ENCODE assay signal across 23 cellular contexts in genomic region chr18:76834379-76834778, GRCh38. TPM values are rescaled to one million over a fixed set of nuclear protein-coding genes. Genes with fewer than 3 reads are reported as not detected.
DNase-seq lines count a peak whose midpoint lies in the region; ATAC-seq, FAIRE-seq and TF ChIP-seq lines count a peak whose summit lies in the region.
"Had no signal": no experiment of that assay in that cellular context is flagged by ENCODE, and none has a peak within 500 bp of the region (broad histone marks: within the 10 kb centered on the region; RNA-seq: fewer than 3 reads in every experiment).

No MANE protein-coding gene starts in this region.

- CTCF ChIA-PET in K562 (lab: Yijun Ruan, JAX; ENCODE audit: low intra/inter-chr PET ratio) (no interaction called here), PC-9 (lab: Charles Lee) (no interaction called here)

- no peaks in the 10 kb centered on the region for H3K9me2 ChIP-seq in PC-9 (ENCODE audit: insufficient read depth)

- no peak for TF ChIP-seq RAD21 in K562 (CRISPR knock-in tag; conservative IDR thresholded peaks at IDR 0.05 in 1 of 2, IDR thresholded peaks at IDR 0.05 in 1 of 2)

- no peak for TF ChIP-seq POLR2A in K562 (conservative IDR thresholded peaks at IDR 0.05)
- no peak for TF ChIP-seq POLR2A in stomach (IDR thresholded peaks at IDR 0.05)

- no peaks in the 10 kb centered on the region for H3K36me3 ChIP-seq in K562 (ENCODE audit: control insufficient read depth, insufficient read depth, low read length)
- H3K36me3 ChIP-seq in stomach = no peaks in the 10 kb centered on the region
- no peaks in the 10 kb centered on the region for H3K36me3 ChIP-seq in PC-9 (ENCODE audit: low read depth)
- H3K36me3 ChIP-seq: BE2C had no signal

- POLR2A ChIA-PET in K562 (lab: Yijun Ruan, JAX) = no interaction called here
- POLR2A ChIA-PET in PC-9 (lab: Charles Lee; ENCODE audit: unreplicated experiment) = no interaction called here

- no peak for TF ChIP-seq EP300 in K562 (IDR thresholded peaks at IDR 0.05; ENCODE audit: low read length)
- no peak for TF ChIP-seq EP300 in stomach (IDR thresholded peaks at IDR 0.05)

- FAIRE-seq in GM19239 (lab: Jason Lieb, UNC) (peak; percentile 33), K562 (lab: Jason Lieb, UNC) (peak; percentile 84)
- FAIRE-seq: A549, GM12891, GM18507 had no signal

- intact Hi-C loops in K562 (cut with micrococcal nuclease) (no loop called here), stomach (cut with DNase I; ENCODE audit: low total_unique reads) (no loop called here), PC-9 (cut with micrococcal nuclease; ENCODE audit: unreplicated experiment) (no loop called here)

- peaks cover 0 to 10% of the 10 kb centered on the region in 2 experiments; a peak in 3 of 5 replicates for H3K4me1 ChIP-seq in K562 (replicated peaks in 1 of 2; ENCODE audit: control insufficient read depth in 2 of 2, insufficient read depth in 2 of 2, low read length in 2 of 2)
- peaks cover 12 to 66% (median 35%) of the 10 kb centered on the region in 4 donors for H3K4me1 ChIP-seq in stomach
- H3K4me1 ChIP-seq in PC-9 (replicated peaks; ENCODE audit: insufficient read depth) = peaks cover 19% of the 10 kb centered on the region
- H3K4me1 ChIP-seq: BE2C; BLaER1 treated with 17β-estradiol and CSF1 and Interleukin-3, amounts not matched to agents 10 nM and 100 nM had no signal

- peak overlapping the region; percentile 83 for H3K27ac ChIP-seq in K562 (ENCODE audit: extremely low read depth, low read depth, low read length)
- H3K27ac ChIP-seq in stomach = peak overlapping the region in 3 of 5 donors; percentile 2 to 39 (median 10)
- no peak overlapping the region for H3K27ac ChIP-seq in PC-9
- H3K27ac ChIP-seq: A549; BLaER1 treated with 17β-estradiol and CSF1 and Interleukin-3, amounts not matched to agents 10 nM and 100 nM had no signal

- peak overlapping the region; percentile 32 for H3K4me3 ChIP-seq in K562
- no peak overlapping the region for H3K4me3 ChIP-seq in stomach
- H3K4me3 ChIP-seq in PC-9 = no peak overlapping the region
- H3K4me3 ChIP-seq: A549; BLaER1 treated with 17β-estradiol and CSF1 and Interleukin-3, amounts not matched to agents 10 nM and 100 nM had no signal

- H3K9me1 ChIP-seq in K562 (ENCODE audit: control insufficient read depth, insufficient read depth, low read length) = no peaks in the 10 kb centered on the region

- 11% methylated on average over 6 of the region's 6 CpGs for WGBS in K562 (ENCODE audit: insufficient coverage, low coverage, missing lambda C conversion rate)
- WGBS in stomach, 5 donors = 55 to 77% (median 68%) methylated on average over 6 of the region's 6 CpGs

- peak overlapping the region; percentile 79 for H3K4me2 ChIP-seq in K562 (ENCODE audit: insufficient read depth, low read length)
- H3K4me2 ChIP-seq in PC-9 = no peak overlapping the region
- H3K4me2 ChIP-seq: BLaER1 treated with 17β-estradiol and CSF1 and Interleukin-3, amounts not matched to agents 10 nM and 100 nM had no signal

- TF ChIP-seq CTCF in K562 (IDR thresholded peaks at IDR 0.05 in 2 of 3, conservative IDR thresholded peaks at IDR 0.05 in 1 of 3; ENCODE audit: insufficient read depth in 2 of 3, low read depth in 1 of 3, low read length in 3 of 3) (no peak), stomach (IDR thresholded peaks at IDR 0.05) (no peak), PC-9 (conservative IDR thresholded peaks at IDR 0.05) (no peak)

- H3F3A ChIP-seq in PC-9 (ENCODE audit: insufficient read depth, low read depth) = 0 out of 2 replicates have a peak, but pooled peaks cover 3% of the 10 kb centered on the region

- DNase-seq in GM19239 (ENCODE audit: insufficient read length, low spot score) (no peak), T-helper 17 cell (no peak), K562 (ENCODE audit: extremely low read depth in 1 of 4, low spot score in 3 of 4) (peak in 1 of 4 experiments; percentile 55), stomach (no peak), NCI-H2081 treated with DMSO at 0.1 percent for 48 hours (lab: John Stamatoyannopoulos, UW) (no peak), PC-9 (no peak)
- DNase-seq in stimulated activated naive CD4-positive, alpha-beta T cell (lab: John Stamatoyannopoulos, UW) = no peak
- DNase-seq: 8988T; ACHN; AML-193; BE2C; CD4-positive, alpha-beta T cell; CD8-positive, alpha-beta memory T cell; DMS53; DMS79 treated with DMSO at 0.1 percent for 48 hours; GF-D8; H9 had no signal

- peak overlapping the region; percentile 52 for H2AFZ ChIP-seq in K562 (ENCODE audit: low read depth, low read length)
- H2AFZ ChIP-seq in PC-9 = no peak overlapping the region

- ATAC-seq in T-helper 17 cell (no peak), K562 (peak; percentile 71)
- ATAC-seq: A549, HCT116 had no signal

- peak overlapping the region in 1 of 2 experiments; percentile 61; a peak in 2 of 4 replicates for H3K9ac ChIP-seq in K562 (ENCODE audit: insufficient read depth in 1 of 2, low read depth in 2 of 2, low read length in 2 of 2)
- H3K9ac ChIP-seq: BLaER1 treated with 17β-estradiol and CSF1 and Interleukin-3, amounts not matched to agents 10 nM and 100 nM had no signal

- H4K20me1 ChIP-seq in K562 (replicated peaks; ENCODE audit: control insufficient read depth, insufficient read depth, low read length) = peaks cover 4% of the 10 kb centered on the region; the same call in 1 of the 2 replicates
- H4K20me1 ChIP-seq in PC-9 (ENCODE audit: insufficient read depth) = no peaks in the 10 kb centered on the region; the same call in 1 of the 2 replicates

- peaks cover 65% of the 10 kb centered on the region for H3K79me2 ChIP-seq in K562 (ENCODE audit: control insufficient read depth, insufficient read depth, low read length)
- H3K79me2 ChIP-seq in PC-9 (ENCODE audit: low read depth) = peaks cover 73% of the 10 kb centered on the region

- in situ Hi-C loops in K562 (cut with MboI) = no loop called here

- H3K4me3 Mint-ChIP-seq in T-helper 17 cell = no peak overlapping the region
- H3K4me3 Mint-ChIP-seq: CD14-positive monocyte; CD4-positive, alpha-beta T cell; CD8-positive, alpha-beta memory T cell; H9 had no signal

- H3K27me3 ChIP-seq in K562 (ENCODE audit: control insufficient read depth in 2 of 2, insufficient read depth in 2 of 2, low read length in 2 of 2) (no peaks in the 10 kb centered on the region), stomach (no peaks in the 10 kb centered on the region), PC-9 (ENCODE audit: insufficient read depth, low read depth) (no peaks in the 10 kb centered on the region)
- H3K27me3 ChIP-seq: BE2C; BLaER1 treated with 17β-estradiol and CSF1 and Interleukin-3, amounts not matched to agents 10 nM and 100 nM had no signal

- H3K27me3 Mint-ChIP-seq in T-helper 17 cell = no peaks in the 10 kb centered on the region
- H3K27me3 Mint-ChIP-seq: CD4-positive, alpha-beta T cell; CD8-positive, alpha-beta memory T cell had no signal

- no peaks in the 10 kb centered on the region for H3K9me3 ChIP-seq in T-helper 17 cell (ENCODE audit: control insufficient read depth, low read length, poor library complexity, severe bottlenecking)
- H3K9me3 ChIP-seq in K562 (replicated peaks; ENCODE audit: control insufficient read depth, insufficient read depth, low read depth, low read length) = no peaks in the 10 kb centered on the region
- H3K9me3 ChIP-seq in stomach = no peaks in the 10 kb centered on the region
- no peaks in the 10 kb centered on the region for H3K9me3 ChIP-seq in PC-9 (ENCODE audit: insufficient read depth, low read depth)
- H3K9me3 ChIP-seq: A549, BE2C had no signal

- H3K4me1 Mint-ChIP-seq in T-helper 17 cell = peaks cover 33% of the 10 kb centered on the region
- H3K4me1 Mint-ChIP-seq: CD14-positive monocyte had no signal

- H3K27ac Mint-ChIP-seq in T-helper 17 cell = peak overlapping the region; percentile 14
- H3K27ac Mint-ChIP-seq: CD14-positive monocyte; CD4-positive, alpha-beta T cell; CD8-positive, alpha-beta memory T cell had no signal

- BruUV-seq in K562 (replicated peaks; lab: Mats Ljungman, UMichigan) (no TSS peak), PC-9 (replicated peaks; lab: Mats Ljungman, UMichigan) (no TSS peak)

- H3K36me3 Mint-ChIP-seq in T-helper 17 cell (ENCODE audit: low read depth) = no peaks in the 10 kb centered on the region

TF ChIP-seq in K562, 482 proteins besides CTCF, POLR2A, EP300 and RAD21 (continues in another document):
- TF ChIP-seq NFRKB (IDR thresholded peaks at IDR 0.05; ENCODE audit: low read depth) (0 out of 2 replicates have a peak, but pooled peaks have one; percentile 32), ZNF778 (CRISPR knock-in tag; IDR thresholded peaks at IDR 0.05) (no peak), MAFF (IDR thresholded peaks at IDR 0.05; ENCODE audit: low read length) (no peak), WHSC1 (IDR thresholded peaks at IDR 0.05; ENCODE audit: low read length) (no peak), SNRNP70 (optimal IDR thresholded peaks at IDR 0.05; ENCODE audit: low read depth, low read length) (no peak), ZNF589 (CRISPR knock-in tag; IDR thresholded peaks at IDR 0.05; ENCODE audit: low read depth) (no peak), ZNF140 (CRISPR knock-in tag; IDR thresholded peaks at IDR 0.05) (no peak), CBFA2T3 (IDR thresholded peaks at IDR 0.05) (peak; percentile 60), RBBP5 (IDR thresholded peaks at IDR 0.05; ENCODE audit: borderline replicate concordance, insufficient read depth, low read length, poor library complexity, severe bottlenecking) (no peak)

RNA-seq across cellular contexts. Expression of gene ZNF236, which starts 12.0 kb away (rescaled TPM):
- total RNA-seq in T-helper 17 cell (10 to 100 TPM; 29.5 to 29.9 TPM), K562 (2014; rRNA removed) (2.4 and 3.7 TPM in 2 replicates), K562 (2014; rRNA removed; fragmentation: Illumina TruSeq; extraction: Trizol) (4.7 and 6.1 TPM in 2 replicates), K562 (2015; rRNA removed; fragmentation: Illumina TruSeq; extraction: Trizol) (4.9 and 5.8 TPM in 2 replicates), K562 (2021) (8.4 and 8.7 TPM in 2 replicates), stomach (10 to 100 TPM in 3 of 5 donors, 1 to 10 TPM in 2; 3.8 to 31.7 (median 11.9) TPM), PC-9 (2021) (10.8 and 12.7 TPM in 2 replicates)
- total RNA-seq in K562 (2011; cell fraction: chromatin; rRNA removed; ENCODE audit: low replicate concordance) = 21.6 and 31.4 TPM in 2 replicates
- 15.7 and 17.1 TPM in 2 replicates for total RNA-seq in K562 (2011; cell fraction: nucleolus; rRNA removed)
- total RNA-seq in K562 (2011; cell fraction: nucleoplasm; rRNA removed) = 11.2 and 15.4 TPM in 2 replicates
- polyA plus RNA-seq in K562 (2011; rRNA removed) (3.4 and 3.7 TPM in 2 replicates), K562 (2014; fragmentation: Illumina TruSeq; extraction: Trizol) (2.9 and 3.0 TPM in 2 replicates), K562 (2014; fragmentation: Nextera tagmentation; extraction: Ambion mirVana) (under 1 TPM; 0.35 to 0.65 TPM), K562 (2014; rRNA removed) (4.1 and 4.4 TPM in 2 replicates), stomach (1 to 10 TPM; 1.8 to 2.0 (median 1.9) TPM)
- 2.9 and 3.3 TPM in 2 replicates for polyA plus RNA-seq in K562 (2011; cell fraction: cytosol; rRNA removed)
- polyA plus RNA-seq in K562 (2011; cell fraction: nucleus; rRNA removed) = 10.4 and 12.4 TPM in 2 replicates
- polyA plus RNA-seq in K562 (2012) = 2.1 and 2.9 TPM in 2 replicates
- 18.1 and 22.8 TPM in 2 replicates for polyA minus RNA-seq in K562 (2011; rRNA and poly(A)+ RNA removed)
- polyA minus RNA-seq in K562 (2011; cell fraction: cytosol; rRNA and poly(A)+ RNA removed) = 8.0 and 10.1 TPM in 2 replicates
- 19.8 and 25.1 TPM in 2 replicates for polyA minus RNA-seq in K562 (2011; cell fraction: nucleus; rRNA and poly(A)+ RNA removed)
